Comparison of ENCODE assay signal across 8 cellular contexts in genomic region chr7:112080974-112081373, GRCh38.
DNase-seq lines count a peak whose midpoint lies in the region; ATAC-seq, FAIRE-seq and TF ChIP-seq lines count a peak whose summit lies in the region.

No MANE protein-coding gene starts in this region.

- H3K27me3 Mint-ChIP-seq in chondrocyte (ENCODE audit: low read depth) (no peaks in the 10 kb centered on the region), Caco-2 (ENCODE audit: insufficient read depth, unreplicated experiment) (no peaks in the 10 kb centered on the region)

- H3K9me3 ChIP-seq in neutrophil (no peaks in the 10 kb centered on the region), Caco-2 (no peaks in the 10 kb centered on the region)

- POLR2A ChIA-PET in Caco-2 (lab: Charles Lee), result no interaction called here

- TF ChIP-seq POLR2A in GM12892 (IDR thresholded peaks at IDR 0.05; ENCODE audit: low read depth, low read length), result no peak

- DNase-seq in chondrocyte (ENCODE audit: low spot score), result no peak
- no peak for DNase-seq in stimulated activated CD8-positive, alpha-beta memory T cell treated with anti-CD3 and anti-CD28 coated beads, Interleukin-4, amount 100 ng/mL, for 48 hours
- DNase-seq in GM12892 (ENCODE audit: insufficient read length), result no peak
- no peak for DNase-seq in activated gamma-delta T cell (lab: John Stamatoyannopoulos, UW)
- DNase-seq in Caco-2, result no peak

- H3K4me1 Mint-ChIP-seq in chondrocyte (ENCODE audit: low read depth), result peaks cover 76% of the 10 kb centered on the region
- H3K4me1 Mint-ChIP-seq in Caco-2 (ENCODE audit: low read depth, unreplicated experiment), result no peaks in the 10 kb centered on the region

- peaks cover 56 to 62% of the 10 kb centered on the region in 2 experiments for H3K4me1 ChIP-seq in neutrophil (ENCODE audit: control insufficient read depth in 1 of 2, insufficient read depth in 1 of 2, low read depth in 1 of 2, low read length in 1 of 2)
- H3K4me1 ChIP-seq in Caco-2, result no peaks in the 10 kb centered on the region

- peak; percentile 37 for ATAC-seq in GM19328 (IDR thresholded peaks at IDR 0.05; ENCODE audit: unreplicated experiment)
- ATAC-seq in HG03521 (IDR thresholded peaks at IDR 0.05; ENCODE audit: unreplicated experiment), result peak; percentile 33

- no TSS peak for BruUV-seq in Caco-2 (replicated peaks; lab: Mats Ljungman, UMichigan)

- H3K9me3 Mint-ChIP-seq in chondrocyte (ENCODE audit: low read depth), result no peaks in the 10 kb centered on the region
- H3K9me3 Mint-ChIP-seq in Caco-2 (ENCODE audit: unreplicated experiment), result no peaks in the 10 kb centered on the region

- CTCF ChIA-PET in Caco-2 (lab: Charles Lee), result no interaction called here

- H3K4me3 Mint-ChIP-seq in chondrocyte (ENCODE audit: unreplicated experiment) (peak overlapping the region; percentile 72), Caco-2 (ENCODE audit: unreplicated experiment) (no peak overlapping the region)

- H3K36me3 ChIP-seq in neutrophil, result no peaks in the 10 kb centered on the region
- H3K36me3 ChIP-seq in Caco-2 (ENCODE audit: control insufficient read depth, insufficient read depth, low read length), result no peaks in the 10 kb centered on the region

- peak overlapping the region; percentile 97 for H3K27ac ChIP-seq in neutrophil

- H3K27me3 ChIP-seq in neutrophil, result no peaks in the 10 kb centered on the region
- H3K27me3 ChIP-seq in Caco-2 (replicated peaks; ENCODE audit: control insufficient read depth, insufficient read depth, low read length), result no peaks in the 10 kb centered on the region

- peak overlapping the region; percentile 41 to 50 for H3K4me3 ChIP-seq in neutrophil (ENCODE audit: low read depth in 1 of 2, low read length in 1 of 2)
- H3K4me3 ChIP-seq in Caco-2 (ENCODE audit: low read depth, low read length), result no peak overlapping the region

- peak overlapping the region; percentile 98 for H3K27ac Mint-ChIP-seq in chondrocyte (ENCODE audit: unreplicated experiment)
- no peak overlapping the region for H3K27ac Mint-ChIP-seq in Caco-2 (ENCODE audit: unreplicated experiment)

- no peak for FAIRE-seq in GM12892 (lab: Jason Lieb, UNC)

- H3K36me3 Mint-ChIP-seq in chondrocyte (ENCODE audit: low read depth) (no peaks in the 10 kb centered on the region), Caco-2 (ENCODE audit: insufficient read depth, unreplicated experiment) (no peaks in the 10 kb centered on the region)

- intact Hi-C loops in Caco-2 (cut with micrococcal nuclease; ENCODE audit: unreplicated experiment), result loop anchor here (10.0 kb wide), 1 partner anchor 414 kb away; no protein-coding TSS in a partner anchor

- TF ChIP-seq CTCF in chondrocyte (IDR thresholded peaks at IDR 0.05) (no peak), neutrophil (IDR thresholded peaks at IDR 0.05) (peak; percentile 13), Caco-2 (IDR thresholded peaks at IDR 0.05; ENCODE audit: insufficient read depth in 1 of 2, low read depth in 1 of 2, low read length in 1 of 2, severe bottlenecking in 1 of 2, unreplicated experiment in 1 of 2) (no peak)
